18 cellular contexts compared by ENCODE assay signal in genomic region chr16:14248791-14249190, GRCh38.
"Had no signal": no experiment of that assay in that cellular context is flagged by ENCODE, and none has a peak within 500 bp of the region (broad histone marks: within the 10 kb centered on the region; RNA-seq: fewer than 3 reads in every experiment).

No MANE protein-coding gene starts in this region.

- H3K27ac ChIP-seq: body of pancreas, cardiac muscle cell, coronary artery, gastroesophageal sphincter, hepatocyte, stomach, thyroid gland, upper lobe of right lung had no signal

- H3K4me1 ChIP-seq: body of pancreas, gastroesophageal sphincter, stomach, thyroid gland, upper lobe of right lung had no signal

- H2AFZ ChIP-seq: hepatocyte had no signal

- H3K27ac Mint-ChIP-seq: activated CD8-positive, alpha-beta memory T cell treated with anti-CD3 and anti-CD28 coated beads, Interleukin-2, amount 10 ng/mL, durations not matched to agents 7 days and 5 days; activated CD8-positive, alpha-beta T cell treated with anti-CD3 and anti-CD28 coated beads, Interleukin-2, amount 10 ng/mL, durations not matched to agents 7 days and 5 days; activated naive CD4-positive, alpha-beta T cell treated with anti-CD3 and anti-CD28 coated beads, Interleukin-2, amount 50 U/mL, for 72 hours; mesothelial cell of epicardium; stimulated activated effector memory CD8-positive, alpha-beta T cell treated with anti-CD3 and anti-CD28 coated beads, Interleukin-12 subunit alpha, Interleukin-12 subunit beta, amount 100 ng/mL, for 72 hours; T-helper 17 cell had no signal

- H3K4me3 ChIP-seq: body of pancreas, cardiac muscle cell, coronary artery, dorsolateral prefrontal cortex, gastroesophageal sphincter, hepatocyte, stomach, thyroid gland, upper lobe of right lung had no signal

- H3K9me3 Mint-ChIP-seq: activated naive CD4-positive, alpha-beta T cell treated with anti-CD3 and anti-CD28 coated beads, Interleukin-2, amount 50 U/mL, for 72 hours; mesothelial cell of epicardium; naive thymus-derived CD8-positive, alpha-beta T cell; stimulated activated effector memory CD8-positive, alpha-beta T cell treated with anti-CD3 and anti-CD28 coated beads, Interleukin-12 subunit alpha, Interleukin-12 subunit beta, amount 100 ng/mL, for 72 hours had no signal

- H3K4me1 Mint-ChIP-seq: stimulated activated effector memory CD8-positive, alpha-beta T cell treated with anti-CD3 and anti-CD28 coated beads, Interleukin-12 subunit alpha, Interleukin-12 subunit beta, amount 100 ng/mL, for 72 hours had no signal

- H3K4me2 ChIP-seq: hepatocyte had no signal

- H3K27me3 ChIP-seq: body of pancreas, cardiac muscle cell, dorsolateral prefrontal cortex, gastroesophageal sphincter, hepatocyte, stomach, thyroid gland, upper lobe of right lung had no signal

- H3K27me3 Mint-ChIP-seq: activated CD8-positive, alpha-beta memory T cell treated with anti-CD3 and anti-CD28 coated beads, Interleukin-2, amount 10 ng/mL, durations not matched to agents 7 days and 5 days; naive thymus-derived CD8-positive, alpha-beta T cell; T-helper 17 cell had no signal

- H3K4me3 Mint-ChIP-seq: activated CD8-positive, alpha-beta memory T cell treated with anti-CD3 and anti-CD28 coated beads, Interleukin-2, amount 10 ng/mL, durations not matched to agents 7 days and 5 days; activated CD8-positive, alpha-beta T cell treated with anti-CD3 and anti-CD28 coated beads, Interleukin-2, amount 10 ng/mL, durations not matched to agents 7 days and 5 days; mesothelial cell of epicardium; naive thymus-derived CD8-positive, alpha-beta T cell; stimulated activated effector memory CD8-positive, alpha-beta T cell treated with anti-CD3 and anti-CD28 coated beads, Interleukin-12 subunit alpha, Interleukin-12 subunit beta, amount 100 ng/mL, for 72 hours; T-helper 17 cell had no signal

- DNase-seq: cerebellar nuclear complex, kidney, upper lobe of right lung had no signal

- ATAC-seq: activated CD8-positive, alpha-beta T cell treated with anti-CD3 and anti-CD28 coated beads, Interleukin-2, amount 10 ng/mL, durations not matched to agents 7 days and 5 days; activated naive CD4-positive, alpha-beta T cell treated with anti-CD3 and anti-CD28 coated beads, Interleukin-2, amount 50 U/mL, for 72 hours; gastroesophageal sphincter; naive thymus-derived CD8-positive, alpha-beta T cell; stimulated activated effector memory CD8-positive, alpha-beta T cell treated with anti-CD3 and anti-CD28 coated beads, Interleukin-12 subunit alpha, Interleukin-12 subunit beta, amount 100 ng/mL, for 72 hours; T-helper 17 cell had no signal

- H3K79me2 ChIP-seq: hepatocyte had no signal
